ENCODE assay signal across 9 cellular contexts in genomic region chr14:49623387-49623786, GRCh38. TPM values are rescaled to one million over a fixed set of nuclear protein-coding genes. Genes with fewer than 3 reads are reported as not detected.
DNase-seq lines count a peak whose midpoint lies in the region; ATAC-seq and TF ChIP-seq lines count a peak whose summit lies in the region.
"Had no signal": no experiment of that assay in that cellular context is flagged by ENCODE, and none has a peak within 500 bp of the region (broad histone marks: within the 10 kb centered on the region; RNA-seq: fewer than 3 reads in every experiment).

No MANE protein-coding gene starts in this region.

- H3K4me1 ChIP-seq in CD4-positive, alpha-beta memory T cell (ENCODE audit: insufficient read depth, low read length), result peaks cover 60% of the 10 kb centered on the region
- no peaks in the 10 kb centered on the region for H3K4me1 ChIP-seq in MM.1S (ENCODE audit: low read length)

- H3K36me3 Mint-ChIP-seq in CD4-positive, alpha-beta memory T cell, result peaks cover 11 to 53% of the 10 kb centered on the region in 2 donors
- peaks cover 6% of the 10 kb centered on the region for H3K36me3 Mint-ChIP-seq in natural killer cell

- peaks cover 54% of the 10 kb centered on the region for H3K79me2 ChIP-seq in MM.1S (ENCODE audit: low read length)

- H4K20me1 ChIP-seq in MM.1S (ENCODE audit: insufficient read depth, low read length), result no peaks in the 10 kb centered on the region

- peak overlapping the region; percentile 98 for H3K27ac ChIP-seq in CD4-positive, alpha-beta memory T cell (ENCODE audit: low read depth, low read length)
- peak overlapping the region; percentile 98; the same call in 1 of the 2 replicates for H3K27ac ChIP-seq in MM.1S (ENCODE audit: low read length)

- H3K4me2 ChIP-seq in MM.1S (ENCODE audit: low read depth, low read length), result peak overlapping the region; percentile 82

- H3K4me3 Mint-ChIP-seq in CD4-positive, alpha-beta memory T cell, result peak overlapping the region; percentile 72 to 98 (median 88)
- H3K4me3 Mint-ChIP-seq in natural killer cell, result no peak overlapping the region

- intact Hi-C loops in CD4-positive, alpha-beta memory T cell (cut with micrococcal nuclease), result no loop called here
- intact Hi-C loops in natural killer cell (cut with micrococcal nuclease), result loop anchor here (10.0 kb wide), 1 partner anchor 691 kb away; the partner anchor contains the start of genes DMAC2L and L2HGDH

- ATAC-seq in natural killer cell, result no peak

- no peaks in the 10 kb centered on the region for H3K9me3 ChIP-seq in CD4-positive, alpha-beta memory T cell (ENCODE audit: control insufficient read depth in 1 of 2, low read length in 2 of 2)
- H3K9me3 ChIP-seq in MM.1S (replicated peaks; ENCODE audit: insufficient read depth, low read length), result no peaks in the 10 kb centered on the region

- peaks cover 4% of the 10 kb centered on the region for H3K36me3 ChIP-seq in CD4-positive, alpha-beta memory T cell (ENCODE audit: insufficient read depth, low read length)
- H3K36me3 ChIP-seq in MM.1S (replicated peaks; ENCODE audit: insufficient read depth, low read length), result no peaks in the 10 kb centered on the region

- no peak overlapping the region for H2AFZ ChIP-seq in MM.1S (ENCODE audit: low read length)

- no peak for DNase-seq in CD4-positive, alpha-beta memory T cell
- DNase-seq in MM.1S, result no peak
- DNase-seq in choroid plexus epithelial cell (ENCODE audit: low read depth), result no peak
- no peak for DNase-seq in natural killer cell
- DNase-seq in NCI-H187 (lab: John Stamatoyannopoulos, UW), result no peak
- DNase-seq in DMS79 (lab: John Stamatoyannopoulos, UW), result no peak
- no peak for DNase-seq in cerebellar cortex (ENCODE audit: low spot score)
- DNase-seq in SKM-1 (lab: John Stamatoyannopoulos, UW; ENCODE audit: unreplicated experiment), result no peak
- DNase-seq: NCI-H1092 treated with DMSO at 0.1 percent for 48 hours had no signal

- H3K9me3 Mint-ChIP-seq in CD4-positive, alpha-beta memory T cell, result peaks cover 0 to 4% (median 0%) of the 10 kb centered on the region in 8 donors
- H3K9me3 Mint-ChIP-seq in natural killer cell, result no peaks in the 10 kb centered on the region

- peak overlapping the region; percentile 89 to 100 (median 93) for H3K27ac Mint-ChIP-seq in CD4-positive, alpha-beta memory T cell
- H3K27ac Mint-ChIP-seq in natural killer cell, result peak overlapping the region; percentile 76 to 99

- H3K27me3 Mint-ChIP-seq in CD4-positive, alpha-beta memory T cell, result no peaks in the 10 kb centered on the region
- H3K27me3 Mint-ChIP-seq in natural killer cell (ENCODE audit: low read depth in 2 of 2), result no peaks in the 10 kb centered on the region

- CTCF ChIA-PET in CD4-positive, alpha-beta memory T cell (lab: Charles Lee; ENCODE audit: partially characterized antibody), result interaction anchor here (1.5 to 7.1 kb wide), 2 partner anchors 10 to 229 kb away, joined by 5 to 135 read pairs; partner anchors contain the start of genes DNAAF2 and NEMF

- H3K4me1 Mint-ChIP-seq in CD4-positive, alpha-beta memory T cell, result peaks cover 35 to 69% (median 45%) of the 10 kb centered on the region in 4 donors
- peaks cover 41 to 53% of the 10 kb centered on the region in 2 donors for H3K4me1 Mint-ChIP-seq in natural killer cell

- peaks cover 11% of the 10 kb centered on the region for H3F3A ChIP-seq in MM.1S (ENCODE audit: insufficient read depth, low read length)

- POLR2A ChIA-PET in CD4-positive, alpha-beta memory T cell (lab: Charles Lee; ENCODE audit: partially characterized antibody), result interaction anchor here (0.9 to 6.2 kb wide), 4 partner anchors 10 to 229 kb away, joined by 3 to 413 read pairs (median 104); partner anchors contain the start of genes DNAAF2, LRR1, NEMF and RPS29

- H3K9me2 ChIP-seq in MM.1S (replicated peaks; ENCODE audit: insufficient read depth, low read length), result no peaks in the 10 kb centered on the region

- H3K27me3 ChIP-seq in CD4-positive, alpha-beta memory T cell (ENCODE audit: insufficient read depth, low read length), result no peaks in the 10 kb centered on the region
- no peaks in the 10 kb centered on the region for H3K27me3 ChIP-seq in MM.1S (replicated peaks; ENCODE audit: insufficient read depth, low read length)

- H3K9ac ChIP-seq in MM.1S (ENCODE audit: low read length), result peak overlapping the region; percentile 95; the same call in 1 of the 2 replicates

- TF ChIP-seq CTCF in MM.1S (IDR thresholded peaks at IDR 0.05; ENCODE audit: low read length), result no peak
- TF ChIP-seq CTCF in choroid plexus epithelial cell (conservative IDR thresholded peaks at IDR 0.05; ENCODE audit: low read depth, low read length), result no peak
- no peak for TF ChIP-seq CTCF in natural killer cell (IDR thresholded peaks at IDR 0.05)

- peak overlapping the region in 1 of 2 donors; percentile 2 for H3K4me3 ChIP-seq in CD4-positive, alpha-beta memory T cell (ENCODE audit: low read length in 2 of 2)
- H3K4me3 ChIP-seq in MM.1S (ENCODE audit: low read length), result peak overlapping the region; percentile 81; the same call in 1 of the 2 replicates
- H3K4me3 ChIP-seq in choroid plexus epithelial cell (ENCODE audit: low read depth, low read length), result peak overlapping the region; percentile 94

RNA-seq across cellular contexts. Expression of gene MGAT2, which starts 2.8 kb away (rescaled TPM):
- total RNA-seq in CD4-positive, alpha-beta memory T cell, result 10 to 100 TPM; 58.5 to 58.7 TPM
- 10 to 100 TPM; 35.7 to 42.3 TPM for polyA plus RNA-seq in CD4-positive, alpha-beta memory T cell
- total RNA-seq in natural killer cell, result 10 to 100 TPM; 29.9 to 34.8 (median 33.8) TPM

RNA-seq across cellular contexts. Expression of gene RPL36AL, which starts 3.0 kb away (rescaled TPM):
- total RNA-seq in CD4-positive, alpha-beta memory T cell, result 100 to 1,000 TPM; 416 to 441 TPM
- polyA plus RNA-seq in CD4-positive, alpha-beta memory T cell, result 100 to 1,000 TPM; 669 to 761 TPM
- 100 to 1,000 TPM; 126 to 166 (median 150) TPM for total RNA-seq in natural killer cell

RNA-seq across cellular contexts. Expression of gene DNAAF2, which starts 11.7 kb away (rescaled TPM):
- total RNA-seq in CD4-positive, alpha-beta memory T cell, result 1 to 10 TPM; 8.7 to 9.8 TPM
- 10 to 100 TPM; 17.9 to 18.1 TPM for polyA plus RNA-seq in CD4-positive, alpha-beta memory T cell
- 10 to 100 TPM; 10.5 to 16.2 (median 11.4) TPM for total RNA-seq in natural killer cell

RNA-seq across cellular contexts. Expression of gene LRR1, which starts 24.6 kb away (rescaled TPM):
- 10 to 100 TPM; 13.6 to 16.1 TPM for total RNA-seq in CD4-positive, alpha-beta memory T cell
- 10 to 100 TPM in 1 of 2 donors, 1 to 10 TPM in 1; 9.7 to 11.1 TPM for polyA plus RNA-seq in CD4-positive, alpha-beta memory T cell
- total RNA-seq in natural killer cell, result 10 to 100 TPM in 1 of 3 donors, 1 to 10 TPM in 2; 8.1 to 11.7 (median 8.7) TPM

RNA-seq across cellular contexts. Expression of gene RPS29, which starts 37.2 kb away (rescaled TPM):
- total RNA-seq in CD4-positive, alpha-beta memory T cell, result 1,000 to 10,000 TPM; 3,602 to 3,749 TPM
- over 10,000 TPM in 1 of 2 donors, 1,000 to 10,000 TPM in 1; 8,635 to 10,008 TPM for polyA plus RNA-seq in CD4-positive, alpha-beta memory T cell
- total RNA-seq in natural killer cell, result 1,000 to 10,000 TPM; 1,124 to 1,711 (median 1,654) TPM
